ENCODE assay signal across 1 cellular context in genomic region chr7:90536449-90536848, GRCh38.
TF ChIP-seq lines count a peak whose summit lies in the region.

No MANE protein-coding gene starts in this region.

TF ChIP-seq in GM12878, 131 proteins besides CTCF, POLR2A, EP300 and RAD21 (continued from another document and continues in another):
- TF ChIP-seq USF2 (IDR thresholded peaks at IDR 0.05; ENCODE audit: borderline replicate concordance, low read depth, low read length) (no peak), SKIL (IDR thresholded peaks at IDR 0.05; ENCODE audit: low read depth, poor library complexity, severe bottlenecking) (no peak), BRCA1 (IDR thresholded peaks at IDR 0.05; ENCODE audit: low read depth, low read length) (no peak), KDM1A (IDR thresholded peaks at IDR 0.05; ENCODE audit: borderline replicate concordance) (no peak), SPI1 (IDR thresholded peaks at IDR 0.05; ENCODE audit: borderline replicate concordance, insufficient read depth, low read depth, low read length) (peak; percentile 76; the same call in 1 of the 2 replicates), RELA (IDR thresholded peaks at IDR 0.05; ENCODE audit: borderline replicate concordance, partially characterized antibody) (no peak), ELK1 (IDR thresholded peaks at IDR 0.05; ENCODE audit: low read depth, low read length) (no peak), SMARCA5 (IDR thresholded peaks at IDR 0.05) (no peak), IRF5 (IDR thresholded peaks at IDR 0.05; ENCODE audit: borderline replicate concordance) (no peak), E2F4 (IDR thresholded peaks at IDR 0.05; ENCODE audit: low read depth, low read length) (no peak), SRF (IDR thresholded peaks at IDR 0.05; ENCODE audit: low read depth in 2 of 2, low read length in 2 of 2) (no peak), RELB (IDR thresholded peaks at IDR 0.05; ENCODE audit: low read depth) (no peak), DPF2 (IDR thresholded peaks at IDR 0.05) (peak; percentile 73; the same call in 1 of the 2 replicates), RUNX3 (IDR thresholded peaks at IDR 0.05; ENCODE audit: low read length) (peak; percentile 59), PAX5 (IDR thresholded peaks at IDR 0.05; ENCODE audit: borderline replicate concordance, low read depth, low read length) (no peak), KLF5 (IDR thresholded peaks at IDR 0.05; ENCODE audit: partially characterized antibody) (no peak), CUX1 (IDR thresholded peaks at IDR 0.05; ENCODE audit: insufficient replicate concordance, low read depth, low read length) (no peak), CBFB (IDR thresholded peaks at IDR 0.05; ENCODE audit: low read depth) (no peak), IKZF2 (IDR thresholded peaks at IDR 0.05) (peak; percentile 53 to 71; a peak in 3 of 4 replicates), WRNIP1 (IDR thresholded peaks at IDR 0.05; ENCODE audit: borderline replicate concordance, low read depth, low read length) (no peak), HDGF (IDR thresholded peaks at IDR 0.05) (no peak), ZBTB4 (CRISPR knock-in tag; IDR thresholded peaks at IDR 0.05) (no peak), CEBPB (IDR thresholded peaks at IDR 0.05; ENCODE audit: borderline replicate concordance in 1 of 2, low read depth in 2 of 2, low read length in 2 of 2) (no peak), SP1 (IDR thresholded peaks at IDR 0.05; ENCODE audit: low read depth, low read length) (no peak), ZNF217 (IDR thresholded peaks at IDR 0.05) (no peak), MEF2B (IDR thresholded peaks at IDR 0.05; ENCODE audit: partially characterized antibody, poor library complexity, severe bottlenecking) (no peak), ZBTB40 (IDR thresholded peaks at IDR 0.05; ENCODE audit: borderline replicate concordance) (no peak), NKRF (conservative IDR thresholded peaks at IDR 0.05) (no peak), RFX5 (IDR thresholded peaks at IDR 0.05; ENCODE audit: low read depth, low read length) (no peak), IKZF1 (conservative IDR thresholded peaks at IDR 0.05) (peak; percentile 49; the same call in 1 of the 2 replicates), CBX5 (IDR thresholded peaks at IDR 0.05; ENCODE audit: low read depth) (no peak), NFIC (IDR thresholded peaks at IDR 0.05; ENCODE audit: low read depth, low read length) (no peak), YY1 (IDR thresholded peaks at IDR 0.05; ENCODE audit: low read depth, low read length) (no peak)
